1 cellular context compared by ENCODE assay signal in the genomic region with DNA sequence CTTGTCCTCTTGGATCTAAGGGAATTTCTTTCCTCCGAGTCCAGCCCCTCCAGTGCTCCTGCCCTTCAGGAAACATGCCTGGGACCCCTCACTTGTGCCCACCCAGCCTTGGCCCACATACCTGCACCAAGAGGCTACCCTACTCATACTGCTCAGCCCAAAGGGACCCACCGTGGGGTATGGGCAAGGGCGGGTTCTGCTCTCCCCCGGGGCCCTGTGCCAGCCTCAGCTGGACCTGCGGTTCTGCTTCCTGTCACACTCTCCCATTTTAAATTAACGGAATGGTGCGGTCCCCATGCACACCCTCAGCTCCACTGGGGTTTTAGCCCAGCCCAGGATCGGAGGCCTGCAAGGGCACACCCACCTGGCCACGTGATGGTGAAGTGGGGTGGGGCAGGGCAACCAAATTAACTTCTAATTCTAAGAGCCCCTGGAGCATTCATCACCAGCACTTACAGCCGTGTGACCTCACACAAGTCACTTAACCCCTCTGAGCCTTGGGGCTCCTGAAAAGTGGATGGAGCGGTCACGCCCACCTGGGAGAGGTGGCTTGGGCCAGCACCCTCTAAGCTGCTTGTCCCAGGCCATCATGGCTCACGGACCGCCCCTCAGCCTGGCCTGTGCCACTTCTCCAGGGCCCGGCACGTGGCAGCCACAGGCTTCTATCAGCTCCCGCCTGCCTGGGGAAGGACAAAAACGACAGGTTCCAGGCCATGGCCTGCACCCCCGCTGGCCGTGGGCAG.
TF ChIP-seq lines count a peak whose summit lies in the region.

No MANE protein-coding gene starts in this region.

TF ChIP-seq in H1, 55 proteins besides CTCF, POLR2A, EP300 and RAD21:
- TF ChIP-seq, protein P1, sequence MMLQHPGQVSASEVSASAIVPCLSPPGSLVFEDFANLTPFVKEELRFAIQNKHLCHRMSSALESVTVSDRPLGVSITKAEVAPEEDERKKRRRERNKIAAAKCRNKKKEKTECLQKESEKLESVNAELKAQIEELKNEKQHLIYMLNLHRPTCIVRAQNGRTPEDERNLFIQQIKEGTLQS (IDR thresholded peaks at IDR 0.05; ENCODE audit: insufficient read depth, low read depth, low read length), result no peak
- TF ChIP-seq POU5F1 (IDR thresholded peaks at IDR 0.05; ENCODE audit: low read depth, low read length), result no peak
- TF ChIP-seq GTF2F1 (IDR thresholded peaks at IDR 0.05; ENCODE audit: borderline replicate concordance, low read depth, low read length), result no peak
- TF ChIP-seq TAF7 (optimal IDR thresholded peaks at IDR 0.05; ENCODE audit: borderline replicate concordance, low read depth, low read length), result no peak
- TF ChIP-seq FOSL1 (IDR thresholded peaks at IDR 0.05; ENCODE audit: insufficient read depth, low read depth, low read length), result no peak
- no peak for TF ChIP-seq SIN3A (conservative IDR thresholded peaks at IDR 0.05 in 1 of 2, IDR thresholded peaks at IDR 0.05 in 1 of 2; ENCODE audit: low read depth in 1 of 2, low read length in 2 of 2)
- TF ChIP-seq SIRT6 (IDR thresholded peaks at IDR 0.05; ENCODE audit: low read length), result no peak
- TF ChIP-seq POLR2AphosphoS5 (IDR thresholded peaks at IDR 0.05; ENCODE audit: low read depth, low read length), result no peak
- TF ChIP-seq KDM1A (IDR thresholded peaks at IDR 0.05; ENCODE audit: borderline replicate concordance, low read length), result no peak
- no peak for TF ChIP-seq ZNF274 (IDR thresholded peaks at IDR 0.05; ENCODE audit: borderline replicate concordance, extremely low read depth, low read length)
- TF ChIP-seq NRF1 (IDR thresholded peaks at IDR 0.05; ENCODE audit: low read depth, low read length), result no peak
- TF ChIP-seq BACH1 (IDR thresholded peaks at IDR 0.05; ENCODE audit: low read length), result no peak
